8 cellular contexts compared by ENCODE assay signal in the genomic region with DNA sequence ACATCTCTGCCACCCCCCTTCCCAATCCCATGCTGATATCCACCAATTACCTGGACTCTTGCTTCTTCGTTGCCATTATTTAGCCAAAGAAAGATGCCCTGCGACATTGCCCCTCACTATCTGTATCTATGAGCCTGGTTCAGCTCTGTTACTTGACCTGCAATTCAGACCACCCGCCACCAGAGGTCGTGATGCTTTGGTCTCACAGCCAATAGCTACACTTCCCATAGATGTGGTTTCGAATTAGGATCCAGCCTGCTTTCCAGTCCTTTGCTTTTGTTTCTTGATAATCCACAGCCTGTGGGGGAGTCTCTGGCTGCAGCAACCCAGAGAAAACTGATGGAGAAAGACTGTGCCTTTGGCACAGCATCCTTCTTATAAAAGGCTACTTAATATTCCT.
DNase-seq lines count a peak whose midpoint lies in the region; ATAC-seq, FAIRE-seq and TF ChIP-seq lines count a peak whose summit lies in the region.

No MANE protein-coding gene starts in this region.

- in situ Hi-C loops in SK-MEL-5 (cut with HindIII; ENCODE audit: low pct_unique_long_range_greater_than_20kb, low sequenced_read_pairs): no loop called here

- no peaks in the 10 kb centered on the region for H3K4me1 ChIP-seq in A549

- no peak for TF ChIP-seq EP300 in A549 (IDR thresholded peaks at IDR 0.05)

- H3K27me3 ChIP-seq in CD4-positive, alpha-beta T cell (ENCODE audit: control insufficient read depth, insufficient read depth, low read length): no peaks in the 10 kb centered on the region

- TF ChIP-seq POLR2A in A549 (IDR thresholded peaks at IDR 0.05; ENCODE audit: low read length): no peak

- WGBS in A549 (ENCODE audit: missing lambda C conversion rate): 27% methylated on average over 5 of the region's 5 CpGs

- peak; percentile 34 for TF ChIP-seq CTCF in A549 (IDR thresholded peaks at IDR 0.05)
- TF ChIP-seq CTCF in GM12865 (IDR thresholded peaks at IDR 0.05; ENCODE audit: insufficient read depth, low read depth, low read length, missing control alignments): peak; percentile 52
- no peak for TF ChIP-seq CTCF in CD4-positive, alpha-beta T cell (IDR thresholded peaks at IDR 0.05)

- H3K27me3 Mint-ChIP-seq in CD4-positive, alpha-beta T cell: no peaks in the 10 kb centered on the region

- CTCF ChIA-PET in A549 (lab: Yijun Ruan, JAX): interaction anchor here (1.0 to 2.4 kb wide), 3 partner anchors 9 to 273 kb away, joined by 3 to 7 read pairs (median 3); no protein-coding TSS in a partner anchor
- CTCF ChIA-PET in CD4-positive, alpha-beta T cell (lab: Charles Lee): no interaction called here

- ATAC-seq in A549 (peak in 1 of 2 experiments; percentile 75; a peak in 3 of 6 replicates), HG02759 (IDR thresholded peaks at IDR 0.05; ENCODE audit: unreplicated experiment) (no peak), HG02588 (IDR thresholded peaks at IDR 0.05; ENCODE audit: unreplicated experiment) (no peak), HG02885 (IDR thresholded peaks at IDR 0.05; ENCODE audit: poor library complexity, unreplicated experiment) (no peak)
- no peak for ATAC-seq in CD4-positive, alpha-beta T cell (ENCODE audit: poor library complexity)

- POLR2A ChIA-PET in A549 (lab: Yijun Ruan, JAX): no interaction called here
- POLR2A ChIA-PET in CD4-positive, alpha-beta T cell (lab: Charles Lee): no interaction called here

- no peak overlapping the region for H3K4me2 ChIP-seq in A549

- H3K27ac Mint-ChIP-seq in CD4-positive, alpha-beta T cell: no peak overlapping the region

- H3K9me3 Mint-ChIP-seq in CD4-positive, alpha-beta T cell: peaks cover 3% of the 10 kb centered on the region

- peaks cover 5% of the 10 kb centered on the region; the same call in 1 of the 3 replicates for H3K9me3 ChIP-seq in A549
- H3K9me3 ChIP-seq in CD4-positive, alpha-beta T cell (ENCODE audit: control insufficient read depth, low read length): peaks cover 5% of the 10 kb centered on the region

- no peak overlapping the region for H3K4me3 ChIP-seq in A549
- no peak overlapping the region for H3K4me3 ChIP-seq in GM12865 (ENCODE audit: low read depth, low read length)

- H3K4me1 Mint-ChIP-seq in CD4-positive, alpha-beta T cell (ENCODE audit: low read depth): no peaks in the 10 kb centered on the region

- no peak for FAIRE-seq in A549 (lab: Jason Lieb, UNC)

- no peak overlapping the region for H3K27ac ChIP-seq in A549
- no peak overlapping the region for H3K27ac ChIP-seq in CD4-positive, alpha-beta T cell (ENCODE audit: low read depth, low read length)

- DNase-seq in A549 (ENCODE audit: low read depth in 1 of 2, low spot score in 1 of 2) (peak; percentile 18 to 50), GM12865 (ENCODE audit: low read depth) (peak; percentile 24), SK-MEL-5 (ENCODE audit: low read depth, low spot score) (peak; percentile 50), iPS DF 4.7 (ENCODE audit: extremely low read depth, low spot score) (peak; percentile 36)
- no peak for DNase-seq in CD4-positive, alpha-beta T cell

- peak in 1 of 2 experiments; percentile 33; a peak in 1 of 5 replicates for TF ChIP-seq RAD21 in A549 (conservative IDR thresholded peaks at IDR 0.05 in 1 of 2, IDR thresholded peaks at IDR 0.05 in 1 of 2)

- H3K4me3 Mint-ChIP-seq in CD4-positive, alpha-beta T cell: no peak overlapping the region

- no peaks in the 10 kb centered on the region for H3K36me3 Mint-ChIP-seq in CD4-positive, alpha-beta T cell (ENCODE audit: low read depth)

- intact Hi-C loops in CD4-positive, alpha-beta T cell (cut with DNase I, micrococcal nuclease): no loop called here

TF ChIP-seq in A549, 52 proteins besides CTCF, POLR2A, EP300 and RAD21:
- TF ChIP-seq SMC3 (IDR thresholded peaks at IDR 0.05) (0 out of 3 replicates have a peak, but pooled peaks have one; percentile 23), TP53 (CRISPR knock-in tag; IDR thresholded peaks at IDR 0.05) (no peak)
- TF ChIP-seq, protein P1, sequence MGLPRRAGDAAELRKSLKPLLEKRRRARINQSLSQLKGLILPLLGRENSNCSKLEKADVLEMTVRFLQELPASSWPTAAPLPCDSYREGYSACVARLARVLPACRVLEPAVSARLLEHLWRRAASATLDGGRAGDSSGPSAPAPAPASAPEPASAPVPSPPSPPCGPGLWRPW (IDR thresholded peaks at IDR 0.05): no peak

Comparison
In these comparisons a context has a peak if more than half of its experiments do, and no peak if none do; other contexts are left out.
1. DNase-seq: peak in A549 (2 of 2), GM12865 (single experiment), SK-MEL-5 (single experiment) and iPS DF 4.7 (single experiment); none in CD4-positive, alpha-beta T cell (0 of 10).